ENCODE assay signal across 8 cellular contexts in genomic region chr2:86195055-86195807, GRCh38. TPM values are rescaled to one million over a fixed set of nuclear protein-coding genes. Genes with fewer than 3 reads are reported as not detected.
A peak's percentile ranks its signal among the peaks of the same experiment; 100 is the strongest.
DNase-seq lines count a peak whose midpoint lies in the region; ATAC-seq and TF ChIP-seq lines count a peak whose summit lies in the region.

TSS of gene IMMT (minus strand) at chr2:86195462. CDS start at chr2:86195382, 80 bp downstream.

- peaks cover 0 to 25% (median 0%) of the 10 kb centered on the region in 6 donors for H3K36me3 ChIP-seq in spleen

- H3K9me3 Mint-ChIP-seq in WTC11 (no peaks in the 10 kb centered on the region), immature natural killer cell (no peaks in the 10 kb centered on the region)

- peak within 1 kb of the TSS; percentile 94 to 100 for H3K4me3 ChIP-seq in cardiac fibroblast (replicated peaks in 1 of 2; ENCODE audit: low read depth in 2 of 2, low read length in 2 of 2)
- peak within 1 kb of the TSS; percentile 66 to 99 (median 95) for H3K4me3 ChIP-seq in spleen

- TF ChIP-seq POLR2A in spleen (IDR thresholded peaks at IDR 0.05): peak in 2 of 3 donors; percentile 76 to 85

- peak within 1 kb of the TSS; percentile 90 for H3K4me3 Mint-ChIP-seq in WTC11
- H3K4me3 Mint-ChIP-seq in immature natural killer cell: peak within 1 kb of the TSS; percentile 89 to 97 (median 93)

- H3K4me1 ChIP-seq in spleen: peaks cover 26 to 78% (median 66%) of the 10 kb centered on the region in 6 donors

- H3K27me3 ChIP-seq in spleen (replicated peaks in 1 of 7): no peaks in the 10 kb centered on the region

- TF ChIP-seq CTCF in WTC11 (IDR thresholded peaks at IDR 0.05) (no peak), cardiac fibroblast (IDR thresholded peaks at IDR 0.05; ENCODE audit: low read depth, low read length) (no peak), spleen (IDR thresholded peaks at IDR 0.05 in 8 of 11, conservative IDR thresholded peaks at IDR 0.05 in 3 of 11) (peak in 1 of 11 experiments; percentile 10)

- H3K27ac ChIP-seq in spleen: peak within 1 kb of the TSS; percentile 82 to 100 (median 100)

- DNase-seq in ACHN: peak; percentile 96
- DNase-seq in NCI-H2227 (lab: John Stamatoyannopoulos, UW; ENCODE audit: unreplicated experiment): peak; percentile 98
- DNase-seq in WTC11 (ENCODE audit: low spot score): peak; percentile 91
- DNase-seq in cardiac fibroblast (ENCODE audit: low read depth in 2 of 2): peak; percentile 97 to 98
- DNase-seq in immature natural killer cell: peak; percentile 88 to 94 (median 94)
- DNase-seq in spleen: peak; percentile 98

- in situ Hi-C loops in ACHN (cut with HindIII; ENCODE audit: low pct_ligation_motif_present, low pct_unique_long_range_greater_than_20kb, low sequenced_read_pairs): no loop called here

- H3K4me1 Mint-ChIP-seq in WTC11: peaks cover 26% of the 10 kb centered on the region
- peaks cover 45 to 66% of the 10 kb centered on the region in 2 donors for H3K4me1 Mint-ChIP-seq in immature natural killer cell

- POLR2A ChIA-PET in WTC11 (lab: Charles Lee): interaction anchor here (0.6 to 1.5 kb wide), 5 partner anchors 10 to 245 kb away, joined by 3 to 6 read pairs (median 3); partner anchors contain the start of genes KDM3A, POLR1A and PTCD3

- CTCF ChIA-PET in WTC11 (lab: Charles Lee): no interaction called here

- intact Hi-C loops in spleen (cut with DNase I; ENCODE audit: low total_unique reads): no loop called here

- H3K36me3 Mint-ChIP-seq in WTC11: peaks cover 3% of the 10 kb centered on the region; the same call in 1 of the 2 replicates
- peaks cover 0 to 3% (median 3%) of the 10 kb centered on the region in 3 donors for H3K36me3 Mint-ChIP-seq in immature natural killer cell

- H3K27me3 Mint-ChIP-seq in WTC11 (ENCODE audit: low read depth) (no peaks in the 10 kb centered on the region), immature natural killer cell (ENCODE audit: low read depth in 3 of 3) (peaks cover 9 to 16% (median 13%) of the 10 kb centered on the region in 3 donors)

- H3K27ac Mint-ChIP-seq in WTC11 (peak within 1 kb of the TSS; percentile 98), immature natural killer cell (peak within 1 kb of the TSS; percentile 84 to 98 (median 94))

- WGBS in spleen, 5 donors: 0 to 1% (median 1%) methylated on average over 24 to 74 of the region's 74 CpGs

- H3K9me3 ChIP-seq in spleen: no peaks in the 10 kb centered on the region

- ATAC-seq in GM18873 (IDR thresholded peaks at IDR 0.05; ENCODE audit: low FRiP score, unreplicated experiment) (peak; percentile 79), HG03139 (IDR thresholded peaks at IDR 0.05; ENCODE audit: unreplicated experiment) (peak; percentile 84), WTC11 (peak; percentile 94)

TF ChIP-seq in WTC11, 78 proteins besides CTCF, POLR2A, EP300 and RAD21 (continues in another document):
- TF ChIP-seq, protein P1, sequence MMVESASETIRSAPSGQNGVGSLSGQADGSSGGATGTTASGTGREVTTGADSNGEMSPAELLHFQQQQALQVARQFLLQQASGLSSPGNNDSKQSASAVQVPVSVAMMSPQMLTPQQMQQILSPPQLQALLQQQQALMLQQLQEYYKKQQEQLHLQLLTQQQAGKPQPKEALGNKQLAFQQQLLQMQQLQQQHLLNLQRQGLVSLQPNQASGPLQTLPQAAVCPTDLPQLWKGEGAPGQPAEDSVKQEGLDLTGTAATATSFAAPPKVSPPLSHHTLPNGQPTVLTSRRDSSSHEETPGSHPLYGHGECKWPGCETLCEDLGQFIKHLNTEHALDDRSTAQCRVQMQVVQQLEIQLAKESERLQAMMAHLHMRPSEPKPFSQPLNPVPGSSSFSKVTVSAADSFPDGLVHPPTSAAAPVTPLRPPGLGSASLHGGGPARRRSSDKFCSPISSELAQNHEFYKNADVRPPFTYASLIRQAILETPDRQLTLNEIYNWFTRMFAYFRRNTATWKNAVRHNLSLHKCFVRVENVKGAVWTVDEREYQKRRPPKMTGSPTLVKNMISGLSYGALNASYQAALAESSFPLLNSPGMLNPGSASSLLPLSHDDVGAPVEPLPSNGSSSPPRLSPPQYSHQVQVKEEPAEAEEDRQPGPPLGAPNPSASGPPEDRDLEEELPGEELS (CRISPR knock-in tag; IDR thresholded peaks at IDR 0.05): no peak
- TF ChIP-seq, protein P2, sequence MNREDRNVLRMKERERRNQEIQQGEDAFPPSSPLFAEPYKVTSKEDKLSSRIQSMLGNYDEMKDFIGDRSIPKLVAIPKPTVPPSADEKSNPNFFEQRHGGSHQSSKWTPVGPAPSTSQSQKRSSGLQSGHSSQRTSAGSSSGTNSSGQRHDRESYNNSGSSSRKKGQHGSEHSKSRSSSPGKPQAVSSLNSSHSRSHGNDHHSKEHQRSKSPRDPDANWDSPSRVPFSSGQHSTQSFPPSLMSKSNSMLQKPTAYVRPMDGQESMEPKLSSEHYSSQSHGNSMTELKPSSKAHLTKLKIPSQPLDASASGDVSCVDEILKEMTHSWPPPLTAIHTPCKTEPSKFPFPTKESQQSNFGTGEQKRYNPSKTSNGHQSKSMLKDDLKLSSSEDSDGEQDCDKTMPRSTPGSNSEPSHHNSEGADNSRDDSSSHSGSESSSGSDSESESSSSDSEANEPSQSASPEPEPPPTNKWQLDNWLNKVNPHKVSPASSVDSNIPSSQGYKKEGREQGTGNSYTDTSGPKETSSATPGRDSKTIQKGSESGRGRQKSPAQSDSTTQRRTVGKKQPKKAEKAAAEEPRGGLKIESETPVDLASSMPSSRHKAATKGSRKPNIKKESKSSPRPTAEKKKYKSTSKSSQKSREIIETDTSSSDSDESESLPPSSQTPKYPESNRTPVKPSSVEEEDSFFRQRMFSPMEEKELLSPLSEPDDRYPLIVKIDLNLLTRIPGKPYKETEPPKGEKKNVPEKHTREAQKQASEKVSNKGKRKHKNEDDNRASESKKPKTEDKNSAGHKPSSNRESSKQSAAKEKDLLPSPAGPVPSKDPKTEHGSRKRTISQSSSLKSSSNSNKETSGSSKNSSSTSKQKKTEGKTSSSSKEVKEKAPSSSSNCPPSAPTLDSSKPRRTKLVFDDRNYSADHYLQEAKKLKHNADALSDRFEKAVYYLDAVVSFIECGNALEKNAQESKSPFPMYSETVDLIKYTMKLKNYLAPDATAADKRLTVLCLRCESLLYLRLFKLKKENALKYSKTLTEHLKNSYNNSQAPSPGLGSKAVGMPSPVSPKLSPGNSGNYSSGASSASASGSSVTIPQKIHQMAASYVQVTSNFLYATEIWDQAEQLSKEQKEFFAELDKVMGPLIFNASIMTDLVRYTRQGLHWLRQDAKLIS (CRISPR knock-in tag; IDR thresholded peaks at IDR 0.05; ENCODE audit: borderline replicate concordance): no peak
- TF ChIP-seq GRHL2 (CRISPR knock-in tag; IDR thresholded peaks at IDR 0.05; ENCODE audit: insufficient replicate concordance, severe bottlenecking): no peak
- TF ChIP-seq, protein P3, sequence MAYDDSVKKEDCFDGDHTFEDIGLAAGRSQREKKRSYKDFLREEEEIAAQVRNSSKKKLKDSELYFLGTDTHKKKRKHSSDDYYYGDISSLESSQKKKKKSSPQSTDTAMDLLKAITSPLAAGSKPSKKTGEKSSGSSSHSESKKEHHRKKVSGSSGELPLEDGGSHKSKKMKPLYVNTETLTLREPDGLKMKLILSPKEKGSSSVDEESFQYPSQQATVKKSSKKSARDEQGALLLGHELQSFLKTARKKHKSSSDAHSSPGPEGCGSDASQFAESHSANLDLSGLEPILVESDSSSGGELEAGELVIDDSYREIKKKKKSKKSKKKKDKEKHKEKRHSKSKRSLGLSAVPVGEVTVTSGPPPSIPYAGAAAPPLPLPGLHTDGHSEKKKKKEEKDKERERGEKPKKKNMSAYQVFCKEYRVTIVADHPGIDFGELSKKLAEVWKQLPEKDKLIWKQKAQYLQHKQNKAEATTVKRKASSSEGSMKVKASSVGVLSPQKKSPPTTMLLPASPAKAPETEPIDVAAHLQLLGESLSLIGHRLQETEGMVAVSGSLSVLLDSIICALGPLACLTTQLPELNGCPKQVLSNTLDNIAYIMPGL (CRISPR knock-in tag; IDR thresholded peaks at IDR 0.05): peak; percentile 95; the same call in 1 of the 2 replicates
- TF ChIP-seq E2F5 (CRISPR knock-in tag; IDR thresholded peaks at IDR 0.05): peak; percentile 82
- TF ChIP-seq KAT7 (CRISPR knock-in tag; IDR thresholded peaks at IDR 0.05; ENCODE audit: borderline replicate concordance): peak; percentile 95; the same call in 1 of the 2 replicates
- peak; percentile 89; the same call in 1 of the 2 replicates for TF ChIP-seq TCF7 (CRISPR knock-in tag; IDR thresholded peaks at IDR 0.05; ENCODE audit: low read depth)
- TF ChIP-seq, protein P4, sequence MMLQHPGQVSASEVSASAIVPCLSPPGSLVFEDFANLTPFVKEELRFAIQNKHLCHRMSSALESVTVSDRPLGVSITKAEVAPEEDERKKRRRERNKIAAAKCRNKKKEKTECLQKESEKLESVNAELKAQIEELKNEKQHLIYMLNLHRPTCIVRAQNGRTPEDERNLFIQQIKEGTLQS (CRISPR knock-in tag; conservative IDR thresholded peaks at IDR 0.05): no peak
- TF ChIP-seq, protein P5, sequence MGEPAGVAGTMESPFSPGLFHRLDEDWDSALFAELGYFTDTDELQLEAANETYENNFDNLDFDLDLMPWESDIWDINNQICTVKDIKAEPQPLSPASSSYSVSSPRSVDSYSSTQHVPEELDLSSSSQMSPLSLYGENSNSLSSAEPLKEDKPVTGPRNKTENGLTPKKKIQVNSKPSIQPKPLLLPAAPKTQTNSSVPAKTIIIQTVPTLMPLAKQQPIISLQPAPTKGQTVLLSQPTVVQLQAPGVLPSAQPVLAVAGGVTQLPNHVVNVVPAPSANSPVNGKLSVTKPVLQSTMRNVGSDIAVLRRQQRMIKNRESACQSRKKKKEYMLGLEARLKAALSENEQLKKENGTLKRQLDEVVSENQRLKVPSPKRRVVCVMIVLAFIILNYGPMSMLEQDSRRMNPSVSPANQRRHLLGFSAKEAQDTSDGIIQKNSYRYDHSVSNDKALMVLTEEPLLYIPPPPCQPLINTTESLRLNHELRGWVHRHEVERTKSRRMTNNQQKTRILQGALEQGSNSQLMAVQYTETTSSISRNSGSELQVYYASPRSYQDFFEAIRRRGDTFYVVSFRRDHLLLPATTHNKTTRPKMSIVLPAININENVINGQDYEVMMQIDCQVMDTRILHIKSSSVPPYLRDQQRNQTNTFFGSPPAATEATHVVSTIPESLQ (CRISPR knock-in tag; IDR thresholded peaks at IDR 0.05): no peak

RNA-seq across cellular contexts. Expression of gene IMMT, which starts in this region (rescaled TPM):
- total RNA-seq in WTC11 (2021) (102 to 104 TPM (median 104 TPM) in 3 replicates), spleen (10 to 100 TPM; 50.4 to 80.9 (median 72.2) TPM)
- polyA plus RNA-seq in immature natural killer cell (10 to 100 TPM; 37.5 to 70.9 (median 49.7) TPM), spleen (10 to 100 TPM; 30.7 to 43.4 (median 35.1) TPM)

Comparison
In these comparisons a context has a peak if more than half of its experiments do, and no peak if none do; other contexts are left out.
1. Peak in every context shown above with its lines: DNase-seq, ATAC-seq, H3K4me3 ChIP-seq and H3K27ac ChIP-seq.